In genomic region chr17:63425478-63425877, GRCh38 we compare ENCODE assay signal across 8 cellular contexts. TPM values are rescaled to one million over a fixed set of nuclear protein-coding genes. Genes with fewer than 3 reads are reported as not detected.
DNase-seq lines count a peak whose midpoint lies in the region; ATAC-seq, FAIRE-seq and TF ChIP-seq lines count a peak whose summit lies in the region.

No MANE protein-coding gene starts in this region.

- H3K27me3 ChIP-seq in H1 (replicated peaks in 1 of 4; ENCODE audit: control insufficient read depth in 3 of 4, extremely low read depth in 1 of 4, insufficient read depth in 3 of 4, low read length in 3 of 4), result no peaks in the 10 kb centered on the region

- H3K27ac Mint-ChIP-seq in activated CD8-positive, alpha-beta T cell treated with anti-CD3 and anti-CD28 coated beads, Interleukin-2, amount 10 ng/mL, durations not matched to agents 7 days and 5 days, result no peak overlapping the region

- CTCF ChIA-PET in activated CD8-positive, alpha-beta T cell treated with anti-CD3 and anti-CD28 coated beads, Interleukin-2, amount 10 ng/mL, durations not matched to agents 7 days and 5 days (lab: Charles Lee), result interaction anchor here (0.6 to 16.7 kb wide), 53 partner anchors 8 to 409 kb away, joined by 3 to 270 read pairs (median 5); partner anchors contain the start of genes ACE, DCAF7, MAP3K3 and STRADA
- CTCF ChIA-PET in H1 (lab: Charles Lee; ENCODE audit: partially characterized antibody), result interaction anchor here (0.6 to 29.0 kb wide), 65 partner anchors 10 to 726 kb away, joined by 3 to 758 read pairs (median 5); partner anchors contain the start of genes ACE, CYB561 and KCNH6

- no peak for TF ChIP-seq POLR2A in H1 (IDR thresholded peaks at IDR 0.05; ENCODE audit: control extremely low read depth in 1 of 2, low read depth in 2 of 2, low read length in 2 of 2)

- no peaks in the 10 kb centered on the region for H3K9me3 Mint-ChIP-seq in activated CD8-positive, alpha-beta T cell treated with anti-CD3 and anti-CD28 coated beads, Interleukin-2, amount 10 ng/mL, durations not matched to agents 7 days and 5 days (ENCODE audit: insufficient read depth)

- H4K5ac ChIP-seq in H1 (ENCODE audit: insufficient read length, low read depth, low read length), result no peak overlapping the region

- 23% methylated on average over 7 of the region's 7 CpGs; no CpG with 5 or more reads in 1 of the 2 experiments for WGBS in H1 (ENCODE audit: extremely low coverage in 1 of 2, insufficient coverage in 1 of 2, insufficient read length in 1 of 2, insufficient replicate concordance in 2 of 2, low coverage in 1 of 2, low lambda C conversion rate in 2 of 2, missing lambda C conversion rate in 1 of 2), 2 experiments

- H3K79me1 ChIP-seq in H1 (ENCODE audit: low read depth, low read length), result no peaks in the 10 kb centered on the region

- H3K14ac ChIP-seq in H1 (ENCODE audit: insufficient read length), result no peak overlapping the region

- H3K36me3 ChIP-seq in H1 (ENCODE audit: control insufficient read depth in 2 of 4, insufficient read depth in 4 of 4, low read length in 3 of 4) (no peaks in the 10 kb centered on the region), mucosa of descending colon (ENCODE audit: low read depth) (no peaks in the 10 kb centered on the region)

- H3K27ac ChIP-seq in H1 (ENCODE audit: low read depth, low read length), result no peak overlapping the region

- H3K4me3 ChIP-seq in H1 (ENCODE audit: extremely low read depth in 1 of 4, insufficient read depth in 2 of 4, low read depth in 3 of 4, low read length in 4 of 4) (no peak overlapping the region), mucosa of descending colon (no peak overlapping the region)

- peak; percentile 60 to 91 (median 86) for TF ChIP-seq CTCF in H1 (IDR thresholded peaks at IDR 0.05; ENCODE audit: control extremely low read depth in 1 of 3, insufficient read depth in 1 of 3, low read depth in 1 of 3, low read length in 3 of 3)
- TF ChIP-seq CTCF in mucosa of descending colon (IDR thresholded peaks at IDR 0.05), result peak; percentile 69

- H4K91ac ChIP-seq in H1 (replicated peaks; ENCODE audit: insufficient read length, low read length), result no peak overlapping the region

- H3K9me3 ChIP-seq in H1 (ENCODE audit: insufficient read depth in 2 of 2, low read depth in 1 of 2, low read length in 1 of 2), result no peaks in the 10 kb centered on the region
- no peaks in the 10 kb centered on the region for H3K9me3 ChIP-seq in mucosa of descending colon

- H3K79me2 ChIP-seq in H1 (ENCODE audit: control insufficient read depth in 1 of 2, insufficient read depth in 2 of 2, low read length in 2 of 2), result no peaks in the 10 kb centered on the region

- H2BK5ac ChIP-seq in H1 (ENCODE audit: low read depth, low read length), result no peak overlapping the region

- H3K4me1 Mint-ChIP-seq in activated CD8-positive, alpha-beta T cell treated with anti-CD3 and anti-CD28 coated beads, Interleukin-2, amount 10 ng/mL, durations not matched to agents 7 days and 5 days (ENCODE audit: low read depth), result peaks cover 52% of the 10 kb centered on the region

- in situ Hi-C loops in G401 (cut with HindIII; ENCODE audit: low sequenced_read_pairs), result no loop called here

- no peak overlapping the region for H2BK15ac ChIP-seq in H1 (ENCODE audit: low read length)

- POLR2A ChIA-PET in activated CD8-positive, alpha-beta T cell treated with anti-CD3 and anti-CD28 coated beads, Interleukin-2, amount 10 ng/mL, durations not matched to agents 7 days and 5 days (lab: Charles Lee), result interaction anchor here (0.8 to 0.9 kb wide), 2 partner anchors 196 to 272 kb away, joined by 3 to 4 read pairs; partner anchors contain the start of gene MAP3K3
- POLR2A ChIA-PET in H1 (lab: Charles Lee; ENCODE audit: partially characterized antibody), result interaction anchor here (0.7 to 3.3 kb wide), 6 partner anchors 11 to 738 kb away, joined by 3 to 10 read pairs (median 4); partner anchors contain the start of gene ACE

- no peaks in the 10 kb centered on the region for H3K23me2 ChIP-seq in H1 (ENCODE audit: low read depth, low read length)

- H4K8ac ChIP-seq in H1 (ENCODE audit: extremely low read depth, insufficient read depth, low read length), result no peak overlapping the region

- H3K4me1 ChIP-seq in H1 (replicated peaks in 1 of 4; ENCODE audit: control insufficient read depth in 3 of 4, insufficient read depth in 4 of 4, low read length in 3 of 4) (peaks cover 2 to 8% (median 4%) of the 10 kb centered on the region in 4 experiments; a peak in 6 of 7 replicates), mucosa of descending colon (ENCODE audit: low read depth) (no peaks in the 10 kb centered on the region)

- peak; percentile 98 to 99 for TF ChIP-seq RAD21 in H1 (IDR thresholded peaks at IDR 0.05 in 1 of 2, conservative IDR thresholded peaks at IDR 0.05 in 1 of 2; ENCODE audit: low read depth in 2 of 2, low read length in 2 of 2)

- H3K4me3 Mint-ChIP-seq in activated CD8-positive, alpha-beta T cell treated with anti-CD3 and anti-CD28 coated beads, Interleukin-2, amount 10 ng/mL, durations not matched to agents 7 days and 5 days, result no peak overlapping the region

- no peak overlapping the region for H2AFZ ChIP-seq in H1 (ENCODE audit: low read length)

- no peak overlapping the region for H3K9ac ChIP-seq in H1 (replicated peaks in 1 of 4; ENCODE audit: extremely low read depth in 1 of 4, low read depth in 3 of 4, low read length in 3 of 4)

- ATAC-seq in activated CD8-positive, alpha-beta T cell treated with anti-CD3 and anti-CD28 coated beads, Interleukin-2, amount 10 ng/mL, durations not matched to agents 7 days and 5 days, result peak; percentile 82
- ATAC-seq in mucosa of descending colon, result peak; percentile 90
- no peak for ATAC-seq in GM18517 (IDR thresholded peaks at IDR 0.05; ENCODE audit: unreplicated experiment)

- FAIRE-seq in H1 (lab: Jason Lieb, UNC), result peak; percentile 71

- intact Hi-C loops in mucosa of descending colon (cut with DNase I, micrococcal nuclease), result loop anchor here (5.0 kb wide), 2 partner anchors 52 to 182 kb away; partner anchors contain the start of gene ACE (in 2 of the 2)

- no peak overlapping the region for H2AK5ac ChIP-seq in H1 (ENCODE audit: low read depth, low read length)

- H4K20me1 ChIP-seq in H1 (replicated peaks in 1 of 2; ENCODE audit: control insufficient read depth in 1 of 2, insufficient read depth in 2 of 2, low read length in 2 of 2), result no peaks in the 10 kb centered on the region

- no peak overlapping the region for H3K18ac ChIP-seq in H1 (ENCODE audit: extremely low read depth, low read length)

- DNase-seq in G401 (ENCODE audit: low spot score) (peak; percentile 87), HS-5 (ENCODE audit: low read depth) (peak; percentile 54), NOMO-1 treated with DMSO at 0.1 percent for 48 hours (lab: John Stamatoyannopoulos, UW; ENCODE audit: unreplicated experiment) (peak; percentile 45), H1 (ENCODE audit: low read depth in 1 of 2, low spot score in 2 of 2) (peak in 1 of 2 experiments; percentile 81), mucosa of descending colon (peak; percentile 56 to 86 (median 63))
- peak; percentile 83 for DNase-seq in activated CD8-positive, alpha-beta T cell treated with anti-CD3 and anti-CD28 coated beads, Interleukin-2, amount 10 ng/mL, durations not matched to agents 7 days and 5 days
- DNase-seq in stimulated activated CD8-positive, alpha-beta memory T cell treated with anti-CD3 and anti-CD28 coated beads, Interleukin-7, amount 100 ng/mL, for 24 hours (ENCODE audit: low read depth), result peak; percentile 33

- H2BK12ac ChIP-seq in H1 (ENCODE audit: low read depth, low read length), result no peak overlapping the region; the same call in 1 of the 2 replicates

- H2BK120ac ChIP-seq in H1 (replicated peaks; ENCODE audit: low read depth, low read length), result no peak overlapping the region

- no peak overlapping the region for H3K56ac ChIP-seq in H1 (replicated peaks; ENCODE audit: insufficient read length, low read depth, low read length)

- H3K4me2 ChIP-seq in H1 (ENCODE audit: insufficient read depth in 1 of 2, low read depth in 2 of 2, low read length in 2 of 2), result no peak overlapping the region

- no peak for TF ChIP-seq EP300 in H1 (IDR thresholded peaks at IDR 0.05; ENCODE audit: borderline replicate concordance in 1 of 2, low read depth in 2 of 2, low read length in 2 of 2)

- H3K36me3 Mint-ChIP-seq in activated CD8-positive, alpha-beta T cell treated with anti-CD3 and anti-CD28 coated beads, Interleukin-2, amount 10 ng/mL, durations not matched to agents 7 days and 5 days (ENCODE audit: low read depth), result no peaks in the 10 kb centered on the region

- no peaks in the 10 kb centered on the region for H3K27me3 Mint-ChIP-seq in activated CD8-positive, alpha-beta T cell treated with anti-CD3 and anti-CD28 coated beads, Interleukin-2, amount 10 ng/mL, durations not matched to agents 7 days and 5 days (ENCODE audit: low read depth)

- H3K4ac ChIP-seq in H1 (replicated peaks; ENCODE audit: insufficient read length, low read depth, low read length), result no peak overlapping the region

- H3K23ac ChIP-seq in H1 (ENCODE audit: insufficient read length), result no peak overlapping the region

- H2BK20ac ChIP-seq in H1 (ENCODE audit: low read length), result no peak overlapping the region

RNA-seq across cellular contexts. Expression of gene CYB561, which starts 20.6 kb away (rescaled TPM):
- 1.5 TPM in 1 of 2 replicates, not detected in the other for total RNA-seq in G401 (2014; rRNA removed; shearing (Covaris generic))
- 1 to 10 TPM; 2.0 to 2.4 TPM for total RNA-seq in activated CD8-positive, alpha-beta T cell treated with anti-CD3 and anti-CD28 coated beads, Interleukin-2, amount 10 ng/mL, durations not matched to agents 7 days and 5 days
- total RNA-seq in H1 (2021; fragmentation: NEBNext Ultra II Directional; extraction: Animal tissue kit (Norgen Biotek cat#: 25700)), result 23.4 and 26.0 TPM in 2 replicates
- 19.7 and 34.2 TPM in 2 replicates for polyA plus RNA-seq in H1 (2011; rRNA removed)
- polyA plus RNA-seq in H1 (2011; cell fraction: cytosol; rRNA removed), result 21.6 TPM
- polyA plus RNA-seq in H1 (2011; cell fraction: nucleus; rRNA removed), result 33.9 TPM
- polyA plus RNA-seq in H1 (2012, experiment 1 of 2), result 16.4 to 21.8 TPM (median 19.6 TPM) in 4 replicates
- 17.5 TPM for polyA plus RNA-seq in H1 (2012, experiment 2 of 2)
- polyA plus RNA-seq in H1 (2013, experiment 1 of 2), result 23.5 TPM
- polyA plus RNA-seq in H1 (2013, experiment 2 of 2), result 24.6 TPM
- 27.0 and 35.0 TPM in 2 replicates for polyA minus RNA-seq in H1 (2011; rRNA and poly(A)+ RNA removed)
- polyA minus RNA-seq in H1 (2011; cell fraction: cytosol; rRNA and poly(A)+ RNA removed), result 21.3 TPM
- polyA minus RNA-seq in H1 (2011; cell fraction: nucleus; rRNA and poly(A)+ RNA removed), result 16.3 TPM
- total RNA-seq in mucosa of descending colon, result 10 to 100 TPM; 38.1 to 54.9 (median 51.3) TPM

RNA-seq across cellular contexts. Expression of gene ACE, which starts 51.4 kb away (rescaled TPM):
- 1.1 and 2.4 TPM in 2 replicates for total RNA-seq in G401 (2014; rRNA removed; shearing (Covaris generic))
- total RNA-seq in activated CD8-positive, alpha-beta T cell treated with anti-CD3 and anti-CD28 coated beads, Interleukin-2, amount 10 ng/mL, durations not matched to agents 7 days and 5 days, result under 1 TPM in 1 of 2 experiments, not detected in 1; 0.18 TPM
- 4.5 and 5.5 TPM in 2 replicates for total RNA-seq in H1 (2021; fragmentation: NEBNext Ultra II Directional; extraction: Animal tissue kit (Norgen Biotek cat#: 25700))
- 2.5 and 4.0 TPM in 2 replicates for polyA plus RNA-seq in H1 (2011; rRNA removed)
- polyA plus RNA-seq in H1 (2011; cell fraction: cytosol; rRNA removed), result 2.7 TPM
- polyA plus RNA-seq in H1 (2011; cell fraction: nucleus; rRNA removed), result 10.0 TPM
- polyA plus RNA-seq in H1 (2012, experiment 1 of 2), result 2.8 to 4.2 TPM (median 3.3 TPM) in 4 replicates
- polyA plus RNA-seq in H1 (2012, experiment 2 of 2), result 2.2 TPM
- polyA plus RNA-seq in H1 (2013, experiment 1 of 2), result 2.7 TPM
- polyA plus RNA-seq in H1 (2013, experiment 2 of 2), result 2.0 TPM
- polyA minus RNA-seq in H1 (2011; rRNA and poly(A)+ RNA removed), result 3.3 and 3.4 TPM in 2 replicates
- 3.1 TPM for polyA minus RNA-seq in H1 (2011; cell fraction: cytosol; rRNA and poly(A)+ RNA removed)
- 10.1 TPM for polyA minus RNA-seq in H1 (2011; cell fraction: nucleus; rRNA and poly(A)+ RNA removed)
- 10 to 100 TPM; 16.0 to 24.6 (median 23.0) TPM for total RNA-seq in mucosa of descending colon
